1 cellular context compared by ENCODE assay signal in the genomic region with DNA sequence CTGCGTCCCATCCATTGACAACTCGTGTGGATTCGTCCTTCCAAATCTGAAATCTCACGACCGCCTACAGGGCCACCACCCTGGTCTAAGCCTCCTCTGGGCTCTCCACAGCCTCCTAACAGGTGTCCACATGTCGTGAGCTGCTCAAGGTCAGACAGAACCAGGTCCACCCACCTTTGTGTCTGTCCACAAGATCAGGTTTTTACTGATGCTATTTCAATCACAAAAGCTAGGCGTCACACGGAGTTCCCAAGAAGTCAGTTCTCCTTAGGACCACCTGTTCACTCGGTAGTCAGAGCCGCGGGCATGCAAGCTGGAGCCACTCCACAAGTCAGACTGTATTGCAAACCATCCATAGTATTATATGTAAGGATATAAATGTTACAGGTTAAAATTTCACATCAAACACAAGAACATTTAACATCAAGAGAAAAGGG.
A peak's percentile ranks its signal among the peaks of the same experiment; 100 is the strongest.
TF ChIP-seq lines count a peak whose summit lies in the region.

No MANE protein-coding gene starts in this region.

TF ChIP-seq in K562, 482 proteins besides CTCF, POLR2A, EP300 and RAD21:
- TF ChIP-seq, protein P1, sequence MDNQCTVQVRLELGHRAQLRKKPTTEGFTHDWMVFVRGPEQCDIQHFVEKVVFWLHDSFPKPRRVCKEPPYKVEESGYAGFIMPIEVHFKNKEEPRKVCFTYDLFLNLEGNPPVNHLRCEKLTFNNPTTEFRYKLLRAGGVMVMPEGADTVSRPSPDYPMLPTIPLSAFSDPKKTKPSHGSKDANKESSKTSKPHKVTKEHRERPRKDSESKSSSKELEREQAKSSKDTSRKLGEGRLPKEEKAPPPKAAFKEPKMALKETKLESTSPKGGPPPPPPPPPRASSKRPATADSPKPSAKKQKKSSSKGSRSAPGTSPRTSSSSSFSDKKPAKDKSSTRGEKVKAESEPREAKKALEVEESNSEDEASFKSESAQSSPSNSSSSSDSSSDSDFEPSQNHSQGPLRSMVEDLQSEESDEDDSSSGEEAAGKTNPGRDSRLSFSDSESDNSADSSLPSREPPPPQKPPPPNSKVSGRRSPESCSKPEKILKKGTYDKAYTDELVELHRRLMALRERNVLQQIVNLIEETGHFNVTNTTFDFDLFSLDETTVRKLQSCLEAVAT (IDR thresholded peaks at IDR 0.05) = peak in 1 of 2 experiments; percentile 44; a peak in 1 of 4 replicates
- no peak for TF ChIP-seq CBX3 (IDR thresholded peaks at IDR 0.05; ENCODE audit: borderline replicate concordance in 1 of 2, low read length in 2 of 2)
- 0 out of 2 replicates have a peak, but pooled peaks have one; percentile 14 for TF ChIP-seq GTF2E2 (tag; IDR thresholded peaks at IDR 0.05)
- no peak for TF ChIP-seq SMAD4 (CRISPR knock-in tag; conservative IDR thresholded peaks at IDR 0.05)
- TF ChIP-seq CBFB (CRISPR knock-in tag; IDR thresholded peaks at IDR 0.05) = peak; percentile 81; the same call in 1 of the 2 replicates
- 0 out of 2 replicates have a peak, but pooled peaks have one; percentile 44 for TF ChIP-seq HDGF (IDR thresholded peaks at IDR 0.05)
